In the genomic region with DNA sequence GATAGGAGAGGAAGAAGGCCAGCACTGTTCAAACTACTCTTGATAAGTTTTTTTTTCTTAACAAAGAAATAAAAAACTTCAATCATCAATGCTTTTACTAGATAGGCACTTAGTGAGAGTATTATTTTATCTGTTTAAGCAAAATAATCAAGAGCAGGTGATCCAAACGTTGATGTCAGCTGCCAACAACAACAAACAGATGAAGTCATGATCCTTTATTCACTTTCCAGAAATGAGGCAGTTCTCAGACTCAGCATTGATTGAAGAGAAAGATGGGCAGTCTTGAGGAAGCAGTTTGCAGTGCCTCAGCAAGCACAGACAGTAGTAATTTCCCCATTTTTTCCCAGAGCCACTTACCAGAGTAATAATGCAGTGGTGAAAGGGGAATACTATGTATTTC, we compare ENCODE assay signal across 1 cellular context.
TF ChIP-seq lines count a peak whose summit lies in the region.

No MANE protein-coding gene starts in this region.

TF ChIP-seq in SK-N-SH, 30 proteins besides CTCF, POLR2A, EP300 and RAD21:
- TF ChIP-seq, protein P1, sequence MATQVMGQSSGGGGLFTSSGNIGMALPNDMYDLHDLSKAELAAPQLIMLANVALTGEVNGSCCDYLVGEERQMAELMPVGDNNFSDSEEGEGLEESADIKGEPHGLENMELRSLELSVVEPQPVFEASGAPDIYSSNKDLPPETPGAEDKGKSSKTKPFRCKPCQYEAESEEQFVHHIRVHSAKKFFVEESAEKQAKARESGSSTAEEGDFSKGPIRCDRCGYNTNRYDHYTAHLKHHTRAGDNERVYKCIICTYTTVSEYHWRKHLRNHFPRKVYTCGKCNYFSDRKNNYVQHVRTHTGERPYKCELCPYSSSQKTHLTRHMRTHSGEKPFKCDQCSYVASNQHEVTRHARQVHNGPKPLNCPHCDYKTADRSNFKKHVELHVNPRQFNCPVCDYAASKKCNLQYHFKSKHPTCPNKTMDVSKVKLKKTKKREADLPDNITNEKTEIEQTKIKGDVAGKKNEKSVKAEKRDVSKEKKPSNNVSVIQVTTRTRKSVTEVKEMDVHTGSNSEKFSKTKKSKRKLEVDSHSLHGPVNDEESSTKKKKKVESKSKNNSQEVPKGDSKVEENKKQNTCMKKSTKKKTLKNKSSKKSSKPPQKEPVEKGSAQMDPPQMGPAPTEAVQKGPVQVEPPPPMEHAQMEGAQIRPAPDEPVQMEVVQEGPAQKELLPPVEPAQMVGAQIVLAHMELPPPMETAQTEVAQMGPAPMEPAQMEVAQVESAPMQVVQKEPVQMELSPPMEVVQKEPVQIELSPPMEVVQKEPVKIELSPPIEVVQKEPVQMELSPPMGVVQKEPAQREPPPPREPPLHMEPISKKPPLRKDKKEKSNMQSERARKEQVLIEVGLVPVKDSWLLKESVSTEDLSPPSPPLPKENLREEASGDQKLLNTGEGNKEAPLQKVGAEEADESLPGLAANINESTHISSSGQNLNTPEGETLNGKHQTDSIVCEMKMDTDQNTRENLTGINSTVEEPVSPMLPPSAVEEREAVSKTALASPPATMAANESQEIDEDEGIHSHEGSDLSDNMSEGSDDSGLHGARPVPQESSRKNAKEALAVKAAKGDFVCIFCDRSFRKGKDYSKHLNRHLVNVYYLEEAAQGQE (IDR thresholded peaks at IDR 0.05; ENCODE audit: low read depth, low read length) = no peak
- TF ChIP-seq, protein P2, sequence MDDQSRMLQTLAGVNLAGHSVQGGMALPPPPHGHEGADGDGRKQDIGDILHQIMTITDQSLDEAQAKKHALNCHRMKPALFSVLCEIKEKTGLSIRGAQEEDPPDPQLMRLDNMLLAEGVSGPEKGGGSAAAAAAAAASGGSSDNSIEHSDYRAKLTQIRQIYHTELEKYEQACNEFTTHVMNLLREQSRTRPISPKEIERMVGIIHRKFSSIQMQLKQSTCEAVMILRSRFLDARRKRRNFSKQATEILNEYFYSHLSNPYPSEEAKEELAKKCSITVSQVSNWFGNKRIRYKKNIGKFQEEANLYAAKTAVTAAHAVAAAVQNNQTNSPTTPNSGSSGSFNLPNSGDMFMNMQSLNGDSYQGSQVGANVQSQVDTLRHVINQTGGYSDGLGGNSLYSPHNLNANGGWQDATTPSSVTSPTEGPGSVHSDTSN (IDR thresholded peaks at IDR 0.05) = peak; percentile 10; the same call in 1 of the 2 replicates
- TF ChIP-seq TCF12 (IDR thresholded peaks at IDR 0.05) = 0 out of 2 replicates have a peak, but pooled peaks have one; percentile 5
